Comparison of ENCODE assay signal across 20 cellular contexts in genomic region chr11:93513763-93514162, GRCh38.
"Had no signal": no experiment of that assay in that cellular context is flagged by ENCODE, and none has a peak within 500 bp of the region (broad histone marks: within the 10 kb centered on the region; RNA-seq: fewer than 3 reads in every experiment).

No MANE protein-coding gene starts in this region.

- ATAC-seq: activated CD4-positive, alpha-beta T cell treated with anti-CD3 and anti-CD28 coated beads for 36 hours; effector memory CD8-positive, alpha-beta T cell; esophagus mucosa; natural killer cell; stimulated activated naive CD8-positive, alpha-beta T cell treated with anti-CD3 and anti-CD28 coated beads, Interleukin-15, Interleukin-2, amounts not matched to agents 100 U/mL and 50 U/mL, for 24 hours had no signal

- DNase-seq: activated B cell treated with CpG ODN at 0.5 μM for 24 hours; activated CD4-positive, alpha-beta T cell treated with anti-CD3 and anti-CD28 coated beads for 36 hours; activated CD4-positive, alpha-beta T cell treated with anti-CD3 and anti-CD28 coated beads, Interleukin-2, amount 50 U/mL, for 4 hours; activated CD8-positive, alpha-beta memory T cell treated with anti-CD3 and anti-CD28 coated beads for 24 hours; activated CD8-positive, alpha-beta memory T cell treated with anti-CD3 and anti-CD28 coated beads, Interleukin-2, amount 50 U/mL, for 4 hours; activated naive CD4-positive, alpha-beta T cell; activated T-cell treated with anti-CD3 and anti-CD28 coated beads, Interleukin-2, amount 50 U/mL, for 24 hours; central memory CD4-positive, alpha-beta T cell; effector memory CD8-positive, alpha-beta T cell; foreskin melanocyte; hypothalamus; midbrain; natural killer cell; stimulated activated CD4-positive, alpha-beta T cell treated with anti-CD3 and anti-CD28 coated beads, Interleukin-4, amount 100 ng/mL, for 24 hours; stimulated activated naive CD8-positive, alpha-beta T cell treated with anti-CD3 and anti-CD28 coated beads, Interleukin-15, Interleukin-2, amounts not matched to agents 100 U/mL and 50 U/mL, for 24 hours; substantia nigra; T1000; thyroid gland; upper lobe of right lung had no signal
